8 cellular contexts compared by ENCODE assay signal in the genomic region with DNA sequence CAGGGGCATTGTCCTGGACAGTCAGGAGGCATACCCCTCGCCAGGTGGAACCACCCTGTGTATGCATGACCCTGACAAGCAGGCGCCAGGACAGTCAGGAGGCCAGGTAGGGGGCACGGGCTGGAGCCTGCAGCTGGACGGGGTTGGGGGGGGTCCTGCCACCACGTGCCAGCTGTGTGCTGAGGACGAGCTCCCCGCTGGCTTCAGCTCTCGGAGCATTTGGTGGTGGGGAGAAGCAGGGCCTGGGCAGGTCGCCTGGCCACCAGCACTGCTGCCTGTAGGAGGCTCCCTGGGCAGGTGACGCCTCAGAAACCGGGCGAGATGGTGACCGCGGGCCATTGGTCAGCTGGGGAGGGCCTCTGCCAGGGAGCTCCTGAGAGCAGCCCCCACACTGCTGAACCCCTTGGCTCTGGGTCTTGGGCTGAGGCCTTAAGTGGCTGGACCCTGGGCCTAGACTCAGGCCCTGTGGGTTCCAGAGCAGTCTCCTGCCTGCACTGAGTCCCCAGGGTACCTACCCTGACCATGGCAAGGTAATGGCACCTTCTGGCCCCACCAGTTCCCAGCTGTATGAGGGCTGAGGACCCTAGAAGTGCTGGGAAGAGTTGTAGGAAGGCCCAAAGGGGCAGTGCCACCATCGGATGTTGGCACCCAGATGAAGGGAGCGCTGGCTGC. TPM values are rescaled to one million over a fixed set of nuclear protein-coding genes. Genes with fewer than 3 reads are reported as not detected.
DNase-seq lines count a peak whose midpoint lies in the region; ATAC-seq and TF ChIP-seq lines count a peak whose summit lies in the region.

No MANE protein-coding gene starts in this region.

- H3K9me3 ChIP-seq in OCI-LY1 (ENCODE audit: low read length) = 0 out of 2 replicates have a peak, but pooled peaks cover 2% of the 10 kb centered on the region

- no peak overlapping the region for H2AFZ ChIP-seq in OCI-LY1 (ENCODE audit: low read length)

- H3K27ac ChIP-seq in OCI-LY1 (ENCODE audit: low read depth, low read length, poor library complexity, severe bottlenecking) = peak overlapping the region; percentile 89

- TF ChIP-seq CTCF in GM10266 (IDR thresholded peaks at IDR 0.05; ENCODE audit: control insufficient read depth, insufficient read depth, low read depth, missing control alignments) (peak; percentile 12), OCI-LY1 (IDR thresholded peaks at IDR 0.05; ENCODE audit: low read length) (no peak), fibroblast of villous mesenchyme (IDR thresholded peaks at IDR 0.05; ENCODE audit: insufficient read depth, low read depth, low read length) (no peak)

- intact Hi-C loops in sciatic nerve (cut with DNase I) = no loop called here

- no peaks in the 10 kb centered on the region for H3K9me2 ChIP-seq in OCI-LY1 (ENCODE audit: low read depth, low read length)

- H3K4me1 ChIP-seq in OCI-LY1 (ENCODE audit: insufficient read depth, low read length, severe bottlenecking) = peaks cover 29% of the 10 kb centered on the region

- H3K27me3 ChIP-seq in OCI-LY1 (ENCODE audit: insufficient read depth, low read length) = no peaks in the 10 kb centered on the region

- H3K36me3 ChIP-seq in OCI-LY1 (ENCODE audit: insufficient read depth, low read length) = peaks cover 36% of the 10 kb centered on the region

- peak overlapping the region; percentile 67 for H3K9ac ChIP-seq in OCI-LY1 (ENCODE audit: low read length)

- DNase-seq in GM10266 (ENCODE audit: extremely low spot score) (no peak), fibroblast of villous mesenchyme (ENCODE audit: low read depth) (no peak), sciatic nerve (ENCODE audit: low spot score) (no peak), KG1 (lab: John Stamatoyannopoulos, UW) (no peak), NCI-H146 treated with DMSO at 0.1 percent for 48 hours (lab: John Stamatoyannopoulos, UW; ENCODE audit: unreplicated experiment) (no peak)

- H3K4me3 ChIP-seq in OCI-LY1 (ENCODE audit: low read depth, low read length, poor library complexity, severe bottlenecking) = peak overlapping the region; percentile 64
- peak overlapping the region; percentile 65 for H3K4me3 ChIP-seq in fibroblast of villous mesenchyme (ENCODE audit: low read depth, low read length)

- no peaks in the 10 kb centered on the region for H4K20me1 ChIP-seq in OCI-LY1 (ENCODE audit: insufficient read depth, low read length)

- ATAC-seq in sciatic nerve (peak; percentile 25), HG03342 (IDR thresholded peaks at IDR 0.05; ENCODE audit: unreplicated experiment) (no peak), GM21576 (IDR thresholded peaks at IDR 0.05; ENCODE audit: unreplicated experiment) (no peak)

- no peaks in the 10 kb centered on the region for H3K79me2 ChIP-seq in OCI-LY1 (ENCODE audit: insufficient read depth, low read length)

- H3K4me2 ChIP-seq in OCI-LY1 (ENCODE audit: low read length) = peak overlapping the region; percentile 74

- no peaks in the 10 kb centered on the region for H3F3A ChIP-seq in OCI-LY1 (ENCODE audit: insufficient read depth, low read length)

RNA-seq across cellular contexts. Expression of a gene that starts 0.8 kb away (rescaled TPM):
- 23.7 and 24.8 TPM in 2 replicates for total RNA-seq in fibroblast of villous mesenchyme
- 3.8 TPM for total RNA-seq in sciatic nerve

RNA-seq across cellular contexts. Expression of a gene that starts 15.4 kb away (rescaled TPM):
- total RNA-seq in fibroblast of villous mesenchyme (31.2 and 34.5 TPM in 2 replicates), sciatic nerve (27.2 TPM)

RNA-seq across cellular contexts. Expression of a gene that starts 27.0 kb away (rescaled TPM):
- total RNA-seq in fibroblast of villous mesenchyme = 41.2 and 47.5 TPM in 2 replicates
- 60.9 TPM for total RNA-seq in sciatic nerve

RNA-seq across cellular contexts. Expression of a gene that starts 53.5 kb away (rescaled TPM):
- not detected in 2 replicates for total RNA-seq in fibroblast of villous mesenchyme
- not detected for total RNA-seq in sciatic nerve
